Comparison of ENCODE assay signal across 2 cellular contexts in the genomic region with DNA sequence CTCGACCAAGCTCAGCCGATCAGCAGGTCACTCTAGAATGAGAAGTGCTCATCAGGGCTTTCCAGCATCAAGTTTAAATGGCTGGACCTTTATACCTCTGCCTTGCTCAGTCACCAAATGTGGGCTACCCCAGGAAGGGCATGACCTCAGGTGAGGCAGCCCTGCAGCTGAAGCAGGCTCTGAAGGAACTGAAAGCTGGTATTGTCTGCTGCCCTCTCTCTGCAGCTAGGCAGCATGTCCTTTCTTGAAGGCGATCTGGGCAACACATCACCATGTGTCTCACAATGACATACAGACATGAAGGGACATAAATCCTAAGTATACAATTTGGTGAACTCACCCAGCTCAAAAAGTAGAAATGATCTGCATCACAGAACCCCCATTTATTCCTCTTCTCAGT.
TF ChIP-seq lines count a peak whose summit lies in the region.

No MANE protein-coding gene starts in this region.

TF ChIP-seq in GM23338, 12 proteins besides CTCF, POLR2A, EP300 and RAD21:
- TF ChIP-seq ZNF331 (CRISPR knock-in tag; IDR thresholded peaks at IDR 0.05; ENCODE audit: low read depth), result no peak
- TF ChIP-seq STAT1 (IDR thresholded peaks at IDR 0.05; ENCODE audit: unreplicated experiment), result no peak
- no peak for TF ChIP-seq JUNB (IDR thresholded peaks at IDR 0.05; ENCODE audit: unreplicated experiment)

TF ChIP-seq in SK-N-SH, 30 proteins besides CTCF, POLR2A, EP300 and RAD21:
- TF ChIP-seq ELF1 (IDR thresholded peaks at IDR 0.05) (no peak), FOSL2 (IDR thresholded peaks at IDR 0.05; ENCODE audit: borderline replicate concordance, low read depth) (no peak), RXRA (IDR thresholded peaks at IDR 0.05; ENCODE audit: borderline replicate concordance, low read depth) (no peak), NRF1 (IDR thresholded peaks at IDR 0.05; ENCODE audit: low read depth, low read length) (no peak)
- TF ChIP-seq, protein P1, sequence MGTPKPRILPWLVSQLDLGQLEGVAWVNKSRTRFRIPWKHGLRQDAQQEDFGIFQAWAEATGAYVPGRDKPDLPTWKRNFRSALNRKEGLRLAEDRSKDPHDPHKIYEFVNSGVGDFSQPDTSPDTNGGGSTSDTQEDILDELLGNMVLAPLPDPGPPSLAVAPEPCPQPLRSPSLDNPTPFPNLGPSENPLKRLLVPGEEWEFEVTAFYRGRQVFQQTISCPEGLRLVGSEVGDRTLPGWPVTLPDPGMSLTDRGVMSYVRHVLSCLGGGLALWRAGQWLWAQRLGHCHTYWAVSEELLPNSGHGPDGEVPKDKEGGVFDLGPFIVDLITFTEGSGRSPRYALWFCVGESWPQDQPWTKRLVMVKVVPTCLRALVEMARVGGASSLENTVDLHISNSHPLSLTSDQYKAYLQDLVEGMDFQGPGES (IDR thresholded peaks at IDR 0.05; ENCODE audit: low read depth, low read length), result no peak
